8 cellular contexts compared by ENCODE assay signal in the genomic region with DNA sequence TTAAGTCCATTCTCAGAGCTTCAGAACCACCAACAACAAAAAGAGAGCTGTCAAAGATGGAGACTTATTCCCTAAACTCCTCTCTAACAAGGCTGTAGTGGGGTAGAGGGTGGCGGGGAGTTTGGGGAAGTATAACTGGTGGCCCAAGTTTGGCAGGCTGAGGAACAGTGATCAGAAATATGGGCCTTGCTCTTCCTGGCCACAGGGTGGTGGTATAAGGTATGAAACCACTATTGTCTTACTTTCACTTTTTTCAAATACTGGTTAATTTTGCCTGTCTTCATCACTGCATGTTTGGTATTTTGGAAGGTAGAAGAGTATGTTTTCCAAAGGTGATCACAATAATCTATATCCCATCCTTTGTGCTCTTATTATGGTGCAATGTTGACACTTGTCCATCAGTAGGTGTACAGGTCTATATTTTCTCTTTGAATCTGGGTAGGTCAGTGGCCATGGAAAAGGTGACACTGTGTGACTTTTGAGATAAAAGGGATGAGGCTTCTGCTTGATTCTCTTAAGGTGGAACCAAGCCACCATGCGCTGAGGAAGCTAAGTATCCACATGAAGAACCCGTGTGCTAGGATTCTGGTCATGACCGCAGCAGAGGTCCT.
DNase-seq lines count a peak whose midpoint lies in the region; ATAC-seq and TF ChIP-seq lines count a peak whose summit lies in the region.

No MANE protein-coding gene starts in this region.

- peak; percentile 64 for DNase-seq in GDM1 (lab: John Stamatoyannopoulos, UW)
- DNase-seq in iPS-NIHi7 (ENCODE audit: extremely low spot score) = peak; percentile 37
- DNase-seq in stimulated activated CD8-positive, alpha-beta memory T cell treated with anti-CD3 and anti-CD28 coated beads, Interleukin-4, amount 100 ng/mL, for 48 hours = no peak
- DNase-seq in activated T-cell treated with anti-CD3 and anti-CD28 coated beads, Interleukin-2, amount 50 U/mL, for 48 hours = no peak
- DNase-seq in NCI-H510A (lab: John Stamatoyannopoulos, UW) = no peak

- ATAC-seq in GM19324 (IDR thresholded peaks at IDR 0.05; ENCODE audit: low FRiP score, unreplicated experiment) (peak; percentile 89), HG03103 (IDR thresholded peaks at IDR 0.05; ENCODE audit: low read depth, unreplicated experiment) (peak; percentile 98), SK-N-SH treated with all-trans-retinoic acid at 6 μM for 48 hours (peak; percentile 90)

TF ChIP-seq in SK-N-SH treated with all-trans-retinoic acid at 6 μM for 48 hours, 23 proteins besides CTCF, POLR2A, EP300 and RAD21:
- TF ChIP-seq GLIS3 (CRISPR knock-in tag; IDR thresholded peaks at IDR 0.05) (no peak), TCF4 (CRISPR knock-in tag; IDR thresholded peaks at IDR 0.05; ENCODE audit: borderline replicate concordance) (no peak), ZC3H10 (CRISPR knock-in tag; IDR thresholded peaks at IDR 0.05) (no peak), ZNF70 (CRISPR knock-in tag; IDR thresholded peaks at IDR 0.05) (no peak), OSR1 (CRISPR knock-in tag; IDR thresholded peaks at IDR 0.05) (no peak), ZFP3 (CRISPR knock-in tag; IDR thresholded peaks at IDR 0.05) (no peak), CSDC2 (CRISPR knock-in tag; IDR thresholded peaks at IDR 0.05) (no peak), ZFP30 (CRISPR knock-in tag; IDR thresholded peaks at IDR 0.05) (no peak), ZNF8 (CRISPR knock-in tag; IDR thresholded peaks at IDR 0.05) (no peak), ARNTL (CRISPR knock-in tag; IDR thresholded peaks at IDR 0.05; ENCODE audit: borderline replicate concordance, low read depth) (no peak), PPARA (CRISPR knock-in tag; IDR thresholded peaks at IDR 0.05; ENCODE audit: borderline replicate concordance) (no peak), ESRRG (CRISPR knock-in tag; IDR thresholded peaks at IDR 0.05) (no peak), RARB (CRISPR knock-in tag; IDR thresholded peaks at IDR 0.05) (no peak)
- TF ChIP-seq, protein P1, sequence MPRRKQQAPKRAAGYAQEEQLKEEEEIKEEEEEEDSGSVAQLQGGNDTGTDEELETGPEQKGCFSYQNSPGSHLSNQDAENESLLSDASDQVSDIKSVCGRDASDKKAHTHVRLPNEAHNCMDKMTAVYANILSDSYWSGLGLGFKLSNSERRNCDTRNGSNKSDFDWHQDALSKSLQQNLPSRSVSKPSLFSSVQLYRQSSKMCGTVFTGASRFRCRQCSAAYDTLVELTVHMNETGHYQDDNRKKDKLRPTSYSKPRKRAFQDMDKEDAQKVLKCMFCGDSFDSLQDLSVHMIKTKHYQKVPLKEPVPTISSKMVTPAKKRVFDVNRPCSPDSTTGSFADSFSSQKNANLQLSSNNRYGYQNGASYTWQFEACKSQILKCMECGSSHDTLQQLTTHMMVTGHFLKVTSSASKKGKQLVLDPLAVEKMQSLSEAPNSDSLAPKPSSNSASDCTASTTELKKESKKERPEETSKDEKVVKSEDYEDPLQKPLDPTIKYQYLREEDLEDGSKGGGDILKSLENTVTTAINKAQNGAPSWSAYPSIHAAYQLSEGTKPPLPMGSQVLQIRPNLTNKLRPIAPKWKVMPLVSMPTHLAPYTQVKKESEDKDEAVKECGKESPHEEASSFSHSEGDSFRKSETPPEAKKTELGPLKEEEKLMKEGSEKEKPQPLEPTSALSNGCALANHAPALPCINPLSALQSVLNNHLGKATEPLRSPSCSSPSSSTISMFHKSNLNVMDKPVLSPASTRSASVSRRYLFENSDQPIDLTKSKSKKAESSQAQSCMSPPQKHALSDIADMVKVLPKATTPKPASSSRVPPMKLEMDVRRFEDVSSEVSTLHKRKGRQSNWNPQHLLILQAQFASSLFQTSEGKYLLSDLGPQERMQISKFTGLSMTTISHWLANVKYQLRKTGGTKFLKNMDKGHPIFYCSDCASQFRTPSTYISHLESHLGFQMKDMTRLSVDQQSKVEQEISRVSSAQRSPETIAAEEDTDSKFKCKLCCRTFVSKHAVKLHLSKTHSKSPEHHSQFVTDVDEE (CRISPR knock-in tag; IDR thresholded peaks at IDR 0.05) = no peak
- TF ChIP-seq, protein P2, sequence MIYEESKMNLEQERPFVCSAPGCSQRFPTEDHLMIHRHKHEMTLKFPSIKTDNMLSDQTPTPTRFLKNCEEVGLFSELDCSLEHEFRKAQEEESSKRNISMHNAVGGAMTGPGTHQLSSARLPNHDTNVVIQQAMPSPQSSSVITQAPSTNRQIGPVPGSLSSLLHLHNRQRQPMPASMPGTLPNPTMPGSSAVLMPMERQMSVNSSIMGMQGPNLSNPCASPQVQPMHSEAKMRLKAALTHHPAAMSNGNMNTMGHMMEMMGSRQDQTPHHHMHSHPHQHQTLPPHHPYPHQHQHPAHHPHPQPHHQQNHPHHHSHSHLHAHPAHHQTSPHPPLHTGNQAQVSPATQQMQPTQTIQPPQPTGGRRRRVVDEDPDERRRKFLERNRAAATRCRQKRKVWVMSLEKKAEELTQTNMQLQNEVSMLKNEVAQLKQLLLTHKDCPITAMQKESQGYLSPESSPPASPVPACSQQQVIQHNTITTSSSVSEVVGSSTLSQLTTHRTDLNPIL (CRISPR knock-in tag; IDR thresholded peaks at IDR 0.05; ENCODE audit: low read depth) = no peak

Comparison
In these comparisons a context has a peak if more than half of its experiments do, and no peak if none do; other contexts are left out.
1. DNase-seq: peak in GDM1 (single experiment) and iPS-NIHi7 (single experiment); none in stimulated activated CD8-positive, alpha-beta memory T cell treated with anti-CD3 and anti-CD28 coated beads, Interleukin-4, amount 100 ng/mL, for 48 hours (single experiment), activated T-cell treated with anti-CD3 and anti-CD28 coated beads, Interleukin-2, amount 50 U/mL, for 48 hours (0 of 2) and NCI-H510A (single experiment).
2. Peak in every context shown above with its lines, with median percentiles within 50 percentile points of each other: ATAC-seq.